In the genomic region with DNA sequence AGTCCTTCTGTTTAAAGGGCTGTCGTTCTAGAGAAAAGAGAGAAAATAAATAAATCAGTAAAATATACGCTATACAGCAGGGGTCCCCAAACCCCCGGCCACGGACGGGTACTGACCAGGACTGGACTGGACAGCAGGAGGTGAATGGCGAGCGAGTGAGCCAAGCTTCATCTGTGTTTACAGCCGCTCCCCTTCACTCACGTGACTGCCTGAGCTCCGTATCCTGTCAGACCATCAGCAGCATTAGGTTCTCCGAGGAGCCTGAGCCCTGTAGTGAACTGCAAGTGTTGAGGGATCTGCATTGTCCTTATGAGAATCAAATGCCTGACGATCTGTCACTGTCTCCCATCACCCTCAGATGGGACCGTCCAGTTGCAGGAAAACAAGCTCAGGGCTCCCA, we compare ENCODE assay signal across 1 cellular context.
TF ChIP-seq lines count a peak whose summit lies in the region.

No MANE protein-coding gene starts in this region.

TF ChIP-seq in K562, 482 proteins besides CTCF, POLR2A, EP300 and RAD21 (continued from another document and continues in another):
- TF ChIP-seq ZNF224 (CRISPR knock-in tag; IDR thresholded peaks at IDR 0.05) = no peak
- TF ChIP-seq ESRRA (IDR thresholded peaks at IDR 0.05; ENCODE audit: borderline replicate concordance, low read depth) = no peak
- TF ChIP-seq, protein P1, sequence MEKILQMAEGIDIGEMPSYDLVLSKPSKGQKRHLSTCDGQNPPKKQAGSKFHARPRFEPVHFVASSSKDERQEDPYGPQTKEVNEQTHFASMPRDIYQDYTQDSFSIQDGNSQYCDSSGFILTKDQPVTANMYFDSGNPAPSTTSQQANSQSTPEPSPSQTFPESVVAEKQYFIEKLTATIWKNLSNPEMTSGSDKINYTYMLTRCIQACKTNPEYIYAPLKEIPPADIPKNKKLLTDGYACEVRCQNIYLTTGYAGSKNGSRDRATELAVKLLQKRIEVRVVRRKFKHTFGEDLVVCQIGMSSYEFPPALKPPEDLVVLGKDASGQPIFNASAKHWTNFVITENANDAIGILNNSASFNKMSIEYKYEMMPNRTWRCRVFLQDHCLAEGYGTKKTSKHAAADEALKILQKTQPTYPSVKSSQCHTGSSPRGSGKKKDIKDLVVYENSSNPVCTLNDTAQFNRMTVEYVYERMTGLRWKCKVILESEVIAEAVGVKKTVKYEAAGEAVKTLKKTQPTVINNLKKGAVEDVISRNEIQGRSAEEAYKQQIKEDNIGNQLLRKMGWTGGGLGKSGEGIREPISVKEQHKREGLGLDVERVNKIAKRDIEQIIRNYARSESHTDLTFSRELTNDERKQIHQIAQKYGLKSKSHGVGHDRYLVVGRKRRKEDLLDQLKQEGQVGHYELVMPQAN (IDR thresholded peaks at IDR 0.05; ENCODE audit: borderline replicate concordance) = no peak
- no peak for TF ChIP-seq ZNF431 (CRISPR knock-in tag; IDR thresholded peaks at IDR 0.05)
- TF ChIP-seq, protein P2, sequence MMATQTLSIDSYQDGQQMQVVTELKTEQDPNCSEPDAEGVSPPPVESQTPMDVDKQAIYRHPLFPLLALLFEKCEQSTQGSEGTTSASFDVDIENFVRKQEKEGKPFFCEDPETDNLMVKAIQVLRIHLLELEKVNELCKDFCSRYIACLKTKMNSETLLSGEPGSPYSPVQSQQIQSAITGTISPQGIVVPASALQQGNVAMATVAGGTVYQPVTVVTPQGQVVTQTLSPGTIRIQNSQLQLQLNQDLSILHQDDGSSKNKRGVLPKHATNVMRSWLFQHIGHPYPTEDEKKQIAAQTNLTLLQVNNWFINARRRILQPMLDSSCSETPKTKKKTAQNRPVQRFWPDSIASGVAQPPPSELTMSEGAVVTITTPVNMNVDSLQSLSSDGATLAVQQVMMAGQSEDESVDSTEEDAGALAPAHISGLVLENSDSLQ (IDR thresholded peaks at IDR 0.05) = peak; percentile 57
- TF ChIP-seq STAG1 (CRISPR knock-in tag; IDR thresholded peaks at IDR 0.05; ENCODE audit: borderline replicate concordance) = no peak
- TF ChIP-seq SIRT6 (IDR thresholded peaks at IDR 0.05; ENCODE audit: low read depth, low read length) = no peak
- no peak for TF ChIP-seq DACH1 (IDR thresholded peaks at IDR 0.05; ENCODE audit: partially characterized antibody)
- TF ChIP-seq ZNF444 (CRISPR knock-in tag; IDR thresholded peaks at IDR 0.05) = no peak
- TF ChIP-seq, protein P3, sequence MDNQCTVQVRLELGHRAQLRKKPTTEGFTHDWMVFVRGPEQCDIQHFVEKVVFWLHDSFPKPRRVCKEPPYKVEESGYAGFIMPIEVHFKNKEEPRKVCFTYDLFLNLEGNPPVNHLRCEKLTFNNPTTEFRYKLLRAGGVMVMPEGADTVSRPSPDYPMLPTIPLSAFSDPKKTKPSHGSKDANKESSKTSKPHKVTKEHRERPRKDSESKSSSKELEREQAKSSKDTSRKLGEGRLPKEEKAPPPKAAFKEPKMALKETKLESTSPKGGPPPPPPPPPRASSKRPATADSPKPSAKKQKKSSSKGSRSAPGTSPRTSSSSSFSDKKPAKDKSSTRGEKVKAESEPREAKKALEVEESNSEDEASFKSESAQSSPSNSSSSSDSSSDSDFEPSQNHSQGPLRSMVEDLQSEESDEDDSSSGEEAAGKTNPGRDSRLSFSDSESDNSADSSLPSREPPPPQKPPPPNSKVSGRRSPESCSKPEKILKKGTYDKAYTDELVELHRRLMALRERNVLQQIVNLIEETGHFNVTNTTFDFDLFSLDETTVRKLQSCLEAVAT (IDR thresholded peaks at IDR 0.05) = no peak
- TF ChIP-seq, protein P4, sequence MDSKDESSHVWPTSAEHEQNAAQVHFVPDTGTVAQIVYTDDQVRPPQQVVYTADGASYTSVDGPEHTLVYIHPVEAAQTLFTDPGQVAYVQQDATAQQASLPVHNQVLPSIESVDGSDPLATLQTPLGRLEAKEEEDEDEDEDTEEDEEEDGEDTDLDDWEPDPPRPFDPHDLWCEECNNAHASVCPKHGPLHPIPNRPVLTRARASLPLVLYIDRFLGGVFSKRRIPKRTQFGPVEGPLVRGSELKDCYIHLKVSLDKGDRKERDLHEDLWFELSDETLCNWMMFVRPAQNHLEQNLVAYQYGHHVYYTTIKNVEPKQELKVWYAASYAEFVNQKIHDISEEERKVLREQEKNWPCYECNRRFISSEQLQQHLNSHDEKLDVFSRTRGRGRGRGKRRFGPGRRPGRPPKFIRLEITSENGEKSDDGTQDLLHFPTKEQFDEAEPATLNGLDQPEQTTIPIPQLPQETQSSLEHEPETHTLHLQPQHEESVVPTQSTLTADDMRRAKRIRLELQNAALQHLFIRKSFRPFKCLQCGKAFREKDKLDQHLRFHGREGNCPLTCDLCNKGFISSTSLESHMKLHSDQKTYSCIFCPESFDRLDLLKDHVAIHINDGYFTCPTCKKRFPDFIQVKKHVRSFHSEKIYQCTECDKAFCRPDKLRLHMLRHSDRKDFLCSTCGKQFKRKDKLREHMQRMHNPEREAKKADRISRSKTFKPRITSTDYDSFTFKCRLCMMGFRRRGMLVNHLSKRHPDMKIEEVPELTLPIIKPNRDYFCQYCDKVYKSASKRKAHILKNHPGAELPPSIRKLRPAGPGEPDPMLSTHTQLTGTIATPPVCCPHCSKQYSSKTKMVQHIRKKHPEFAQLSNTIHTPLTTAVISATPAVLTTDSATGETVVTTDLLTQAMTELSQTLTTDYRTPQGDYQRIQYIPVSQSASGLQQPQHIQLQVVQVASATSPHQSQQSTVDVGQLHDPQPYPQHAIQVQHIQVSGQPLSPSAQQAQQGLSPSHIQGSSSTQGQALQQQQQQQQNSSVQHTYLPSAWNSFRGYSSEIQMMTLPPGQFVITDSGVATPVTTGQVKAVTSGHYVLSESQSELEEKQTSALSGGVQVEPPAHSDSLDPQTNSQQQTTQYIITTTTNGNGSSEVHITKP (IDR thresholded peaks at IDR 0.05; ENCODE audit: partially characterized antibody) = peak; percentile 17
- TF ChIP-seq RBM39 (optimal IDR thresholded peaks at IDR 0.05; ENCODE audit: low read depth, low read length) = no peak
- no peak for TF ChIP-seq NFRKB (IDR thresholded peaks at IDR 0.05; ENCODE audit: low read depth)
- TF ChIP-seq KDM1A (IDR thresholded peaks at IDR 0.05) = no peak
- no peak for TF ChIP-seq CHD2 (IDR thresholded peaks at IDR 0.05; ENCODE audit: low read depth, low read length)
- no peak for TF ChIP-seq ETV1 (tag; conservative IDR thresholded peaks at IDR 0.05; ENCODE audit: low read depth)
- TF ChIP-seq, protein P5, sequence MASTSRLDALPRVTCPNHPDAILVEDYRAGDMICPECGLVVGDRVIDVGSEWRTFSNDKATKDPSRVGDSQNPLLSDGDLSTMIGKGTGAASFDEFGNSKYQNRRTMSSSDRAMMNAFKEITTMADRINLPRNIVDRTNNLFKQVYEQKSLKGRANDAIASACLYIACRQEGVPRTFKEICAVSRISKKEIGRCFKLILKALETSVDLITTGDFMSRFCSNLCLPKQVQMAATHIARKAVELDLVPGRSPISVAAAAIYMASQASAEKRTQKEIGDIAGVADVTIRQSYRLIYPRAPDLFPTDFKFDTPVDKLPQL (IDR thresholded peaks at IDR 0.05; ENCODE audit: extremely low read depth, insufficient read length) = no peak
- TF ChIP-seq CTBP1 (IDR thresholded peaks at IDR 0.05; ENCODE audit: borderline replicate concordance) = peak; percentile 24; the same call in 1 of the 2 replicates
- TF ChIP-seq, protein P6, sequence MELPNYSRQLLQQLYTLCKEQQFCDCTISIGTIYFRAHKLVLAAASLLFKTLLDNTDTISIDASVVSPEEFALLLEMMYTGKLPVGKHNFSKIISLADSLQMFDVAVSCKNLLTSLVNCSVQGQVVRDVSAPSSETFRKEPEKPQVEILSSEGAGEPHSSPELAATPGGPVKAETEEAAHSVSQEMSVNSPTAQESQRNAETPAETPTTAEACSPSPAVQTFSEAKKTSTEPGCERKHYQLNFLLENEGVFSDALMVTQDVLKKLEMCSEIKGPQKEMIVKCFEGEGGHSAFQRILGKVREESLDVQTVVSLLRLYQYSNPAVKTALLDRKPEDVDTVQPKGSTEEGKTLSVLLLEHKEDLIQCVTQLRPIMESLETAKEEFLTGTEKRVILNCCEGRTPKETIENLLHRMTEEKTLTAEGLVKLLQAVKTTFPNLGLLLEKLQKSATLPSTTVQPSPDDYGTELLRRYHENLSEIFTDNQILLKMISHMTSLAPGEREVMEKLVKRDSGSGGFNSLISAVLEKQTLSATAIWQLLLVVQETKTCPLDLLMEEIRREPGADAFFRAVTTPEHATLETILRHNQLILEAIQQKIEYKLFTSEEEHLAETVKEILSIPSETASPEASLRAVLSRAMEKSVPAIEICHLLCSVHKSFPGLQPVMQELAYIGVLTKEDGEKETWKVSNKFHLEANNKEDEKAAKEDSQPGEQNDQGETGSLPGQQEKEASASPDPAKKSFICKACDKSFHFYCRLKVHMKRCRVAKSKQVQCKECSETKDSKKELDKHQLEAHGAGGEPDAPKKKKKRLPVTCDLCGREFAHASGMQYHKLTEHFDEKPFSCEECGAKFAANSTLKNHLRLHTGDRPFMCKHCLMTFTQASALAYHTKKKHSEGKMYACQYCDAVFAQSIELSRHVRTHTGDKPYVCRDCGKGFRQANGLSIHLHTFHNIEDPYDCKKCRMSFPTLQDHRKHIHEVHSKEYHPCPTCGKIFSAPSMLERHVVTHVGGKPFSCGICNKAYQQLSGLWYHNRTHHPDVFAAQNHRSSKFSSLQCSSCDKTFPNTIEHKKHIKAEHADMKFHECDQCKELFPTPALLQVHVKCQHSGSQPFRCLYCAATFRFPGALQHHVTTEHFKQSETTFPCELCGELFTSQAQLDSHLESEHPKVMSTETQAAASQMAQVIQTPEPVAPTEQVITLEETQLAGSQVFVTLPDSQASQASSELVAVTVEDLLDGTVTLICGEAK (IDR thresholded peaks at IDR 0.05) = no peak
- TF ChIP-seq, protein P6 (CRISPR knock-in tag; IDR thresholded peaks at IDR 0.05) = no peak
- TF ChIP-seq ILK (tag; IDR thresholded peaks at IDR 0.05; ENCODE audit: borderline replicate concordance, low read depth) = no peak
- TF ChIP-seq, protein P7, sequence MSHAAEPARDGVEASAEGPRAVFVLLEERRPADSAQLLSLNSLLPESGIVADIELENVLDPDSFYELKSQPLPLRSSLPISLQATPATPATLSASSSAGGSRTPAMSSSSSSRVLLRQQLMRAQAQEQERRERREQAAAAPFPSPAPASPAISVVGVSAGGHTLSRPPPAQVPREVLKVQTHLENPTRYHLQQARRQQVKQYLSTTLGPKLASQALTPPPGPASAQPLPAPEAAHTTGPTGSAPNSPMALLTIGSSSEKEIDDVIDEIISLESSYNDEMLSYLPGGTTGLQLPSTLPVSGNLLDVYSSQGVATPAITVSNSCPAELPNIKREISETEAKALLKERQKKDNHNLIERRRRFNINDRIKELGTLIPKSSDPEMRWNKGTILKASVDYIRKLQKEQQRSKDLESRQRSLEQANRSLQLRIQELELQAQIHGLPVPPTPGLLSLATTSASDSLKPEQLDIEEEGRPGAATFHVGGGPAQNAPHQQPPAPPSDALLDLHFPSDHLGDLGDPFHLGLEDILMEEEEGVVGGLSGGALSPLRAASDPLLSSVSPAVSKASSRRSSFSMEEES (CRISPR knock-in tag; IDR thresholded peaks at IDR 0.05) = peak; percentile 85
- no peak for TF ChIP-seq NCOA2 (IDR thresholded peaks at IDR 0.05; ENCODE audit: partially characterized antibody in 2 of 2)
- no peak for TF ChIP-seq PYGO2 (tag; IDR thresholded peaks at IDR 0.05)
- no peak for TF ChIP-seq PPARD (CRISPR knock-in tag; IDR thresholded peaks at IDR 0.05)
- peak; percentile 93 for TF ChIP-seq BHLHE40 (IDR thresholded peaks at IDR 0.05; ENCODE audit: low read length)
- TF ChIP-seq, protein P8, sequence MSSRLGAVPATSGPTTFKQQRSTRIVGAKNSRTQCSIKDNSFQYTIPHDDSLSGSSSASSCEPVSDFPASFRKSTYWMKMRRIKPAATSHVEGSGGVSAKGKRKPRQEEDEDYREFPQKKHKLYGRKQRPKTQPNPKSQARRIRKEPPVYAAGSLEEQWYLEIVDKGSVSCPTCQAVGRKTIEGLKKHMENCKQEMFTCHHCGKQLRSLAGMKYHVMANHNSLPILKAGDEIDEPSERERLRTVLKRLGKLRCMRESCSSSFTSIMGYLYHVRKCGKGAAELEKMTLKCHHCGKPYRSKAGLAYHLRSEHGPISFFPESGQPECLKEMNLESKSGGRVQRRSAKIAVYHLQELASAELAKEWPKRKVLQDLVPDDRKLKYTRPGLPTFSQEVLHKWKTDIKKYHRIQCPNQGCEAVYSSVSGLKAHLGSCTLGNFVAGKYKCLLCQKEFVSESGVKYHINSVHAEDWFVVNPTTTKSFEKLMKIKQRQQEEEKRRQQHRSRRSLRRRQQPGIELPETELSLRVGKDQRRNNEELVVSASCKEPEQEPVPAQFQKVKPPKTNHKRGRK (tag; IDR thresholded peaks at IDR 0.05) = no peak
